8 cellular contexts compared by ENCODE assay signal in genomic region chr2:172096661-172097547, GRCh38. TPM values are rescaled to one million over a fixed set of nuclear protein-coding genes. Genes with fewer than 3 reads are reported as not detected.
A peak's percentile ranks its signal among the peaks of the same experiment; 100 is the strongest.
DNase-seq lines count a peak whose midpoint lies in the region; ATAC-seq and TF ChIP-seq lines count a peak whose summit lies in the region.

No MANE protein-coding gene starts in this region.

- WGBS in hepatocyte (ENCODE audit: low lambda C conversion rate, missing lambda C conversion rate): 2% methylated on average over 45 of the region's 53 CpGs

- H3K27ac Mint-ChIP-seq in activated T-helper 17 cell treated with anti-CD3 and anti-CD28 coated beads, Interleukin-2, amount 50 U/mL, for 72 hours: no peak overlapping the region

- H2AFZ ChIP-seq in hepatocyte: peak overlapping the region; percentile 47

- H3K9me2 ChIP-seq in hepatocyte (replicated peaks; ENCODE audit: insufficient read depth): no peaks in the 10 kb centered on the region

- H3K27me3 ChIP-seq in hepatocyte: peaks cover 98% of the 10 kb centered on the region

- peaks cover 12% of the 10 kb centered on the region for H3K36me3 Mint-ChIP-seq in activated T-helper 17 cell treated with anti-CD3 and anti-CD28 coated beads, Interleukin-2, amount 50 U/mL, for 72 hours (ENCODE audit: low read depth)

- H3K4me3 ChIP-seq in hepatocyte: peak overlapping the region; percentile 19

- H3K4me2 ChIP-seq in hepatocyte: peak overlapping the region; percentile 93

- H3K4me1 Mint-ChIP-seq in activated T-helper 17 cell treated with anti-CD3 and anti-CD28 coated beads, Interleukin-2, amount 50 U/mL, for 72 hours: peaks cover 25% of the 10 kb centered on the region

- ATAC-seq in activated T-helper 17 cell treated with anti-CD3 and anti-CD28 coated beads, Interleukin-2, amount 50 U/mL, for 72 hours (replicated peaks): no peak
- no peak for ATAC-seq in HG03457 (IDR thresholded peaks at IDR 0.05; ENCODE audit: unreplicated experiment)

- H3K36me3 ChIP-seq in hepatocyte (replicated peaks; ENCODE audit: insufficient read depth, low read depth): no peaks in the 10 kb centered on the region

- TF ChIP-seq CTCF in hepatocyte (IDR thresholded peaks at IDR 0.05; ENCODE audit: poor library complexity): no peak

- no peaks in the 10 kb centered on the region for H3K79me2 ChIP-seq in hepatocyte

- H3K9me3 ChIP-seq in hepatocyte (ENCODE audit: low read depth): no peaks in the 10 kb centered on the region

- H3K4me1 ChIP-seq in hepatocyte (ENCODE audit: insufficient read depth): peaks cover 56% of the 10 kb centered on the region

- H3K27ac ChIP-seq in hepatocyte: no peak overlapping the region

- H3K9me3 Mint-ChIP-seq in activated T-helper 17 cell treated with anti-CD3 and anti-CD28 coated beads, Interleukin-2, amount 50 U/mL, for 72 hours: no peaks in the 10 kb centered on the region

- DNase-seq in DMS79 treated with DMSO at 0.1 percent for 48 hours (lab: John Stamatoyannopoulos, UW) (peak; percentile 17), DMS79 (lab: John Stamatoyannopoulos, UW) (no peak), LHCN-M2 (ENCODE audit: low read depth) (peak; percentile 51), hepatocyte (ENCODE audit: low spot score) (peak; percentile 49), stromal cell of bone marrow (ENCODE audit: low read depth) (peak; percentile 66), superior temporal gyrus (ENCODE audit: extremely low spot score) (no peak)

- peaks cover 63% of the 10 kb centered on the region for H3K27me3 Mint-ChIP-seq in activated T-helper 17 cell treated with anti-CD3 and anti-CD28 coated beads, Interleukin-2, amount 50 U/mL, for 72 hours

- peak overlapping the region; percentile 72 for H3K4me3 Mint-ChIP-seq in activated T-helper 17 cell treated with anti-CD3 and anti-CD28 coated beads, Interleukin-2, amount 50 U/mL, for 72 hours

- no peaks in the 10 kb centered on the region for H4K20me1 ChIP-seq in hepatocyte (ENCODE audit: insufficient read depth, poor library complexity, severe bottlenecking)

RNA-seq across cellular contexts. Expression of gene DLX2, which starts 5.8 kb away (rescaled TPM):
- total RNA-seq in LHCN-M2 (2014; rRNA removed) (0.32 and 0.75 TPM in 2 replicates), hepatocyte (0.04 and 0.37 TPM in 2 replicates)
- polyA plus RNA-seq in LHCN-M2 (2012): 0.47 TPM
- not detected for total RNA-seq in activated T-helper 17 cell treated with anti-CD3 and anti-CD28 coated beads, Interleukin-2, amount 50 U/mL, for 72 hours
- 1.2 and 2.8 TPM in 2 replicates for polyA plus RNA-seq in hepatocyte

RNA-seq across cellular contexts. Expression of gene DLX1, which starts 11.6 kb away (rescaled TPM):
- 4.6 and 5.6 TPM in 2 replicates for total RNA-seq in LHCN-M2 (2014; rRNA removed)
- polyA plus RNA-seq in LHCN-M2 (2012): 3.5 TPM
- total RNA-seq in activated T-helper 17 cell treated with anti-CD3 and anti-CD28 coated beads, Interleukin-2, amount 50 U/mL, for 72 hours: not detected
- not detected in 2 replicates for total RNA-seq in hepatocyte
- polyA plus RNA-seq in hepatocyte: 0.44 TPM in 1 of 2 replicates, not detected in the other

Comparison
In these comparisons a context has a peak if more than half of its experiments do, and no peak if none do; other contexts are left out.
1. DNase-seq: peak in DMS79 treated with DMSO at 0.1 percent for 48 hours (single experiment), LHCN-M2 (single experiment), hepatocyte (single experiment) and stromal cell of bone marrow (single experiment); none in DMS79 (single experiment) and superior temporal gyrus (single experiment).